ENCODE assay signal across 18 cellular contexts in genomic region chr18:9926223-9926894, GRCh38. TPM values are rescaled to one million over a fixed set of nuclear protein-coding genes. Genes with fewer than 3 reads are reported as not detected.
DNase-seq lines count a peak whose midpoint lies in the region; ATAC-seq, FAIRE-seq and TF ChIP-seq lines count a peak whose summit lies in the region.
"Had no signal": no experiment of that assay in that cellular context is flagged by ENCODE, and none has a peak within 500 bp of the region (broad histone marks: within the 10 kb centered on the region; RNA-seq: fewer than 3 reads in every experiment).

No MANE protein-coding gene starts in this region.

- no peak for FAIRE-seq in small intestine (lab: Jason Lieb, UNC)
- FAIRE-seq: islet of Langerhans had no signal

- no peak for DNase-seq in PC-9
- no peak for DNase-seq in epithelial cell of prostate (ENCODE audit: low read depth, low spot score)
- peak; percentile 6 for DNase-seq in small intestine
- no peak for DNase-seq in sciatic nerve (ENCODE audit: low spot score)
- no peak for DNase-seq in DMS 273 (lab: John Stamatoyannopoulos, UW; ENCODE audit: unreplicated experiment)
- DNase-seq: activated CD4-positive, alpha-beta T cell treated with anti-CD3 and anti-CD28 coated beads, Interleukin-2, amount 10 ng/mL, durations not matched to agents 7 days and 5 days; activated gamma-delta T cell treated with Interleukin-2 at 50 U/mL for 16 hours; CD8-positive, alpha-beta memory T cell; NCI-H1417; NCI-H526; stimulated activated CD4-positive, alpha-beta T cell treated with anti-CD3 and anti-CD28 coated beads, Interleukin-2, amount 100 ng/mL, for 24 hours had no signal

- no peaks in the 10 kb centered on the region for H3K9me2 ChIP-seq in PC-9 (ENCODE audit: insufficient read depth)

- POLR2A ChIA-PET in PC-9 (lab: Charles Lee; ENCODE audit: unreplicated experiment), result interaction anchor here (0.6 kb wide), 1 partner anchor 1939 kb away, joined by 8 read pairs; no protein-coding TSS in a partner anchor

- H3K27ac ChIP-seq in PC-9 (peak overlapping the region; percentile 7; the same call in 1 of the 2 replicates), epithelial cell of prostate (peak overlapping the region; percentile 5), small intestine (ENCODE audit: low read depth in 1 of 2, low read length in 1 of 2) (no peak overlapping the region)
- H3K27ac ChIP-seq: RWPE1 had no signal

- CTCF ChIA-PET in PC-9 (lab: Charles Lee), result no interaction called here

- H3K79me2 ChIP-seq in PC-9 (ENCODE audit: low read depth), result peaks cover 100% of the 10 kb centered on the region

- intact Hi-C loops in PC-9 (cut with micrococcal nuclease; ENCODE audit: unreplicated experiment), result no loop called here
- intact Hi-C loops in sciatic nerve (cut with DNase I), result no loop called here

- H3K36me3 ChIP-seq in PC-9 (ENCODE audit: low read depth) (peaks cover 5% of the 10 kb centered on the region; the same call in 1 of the 2 replicates), small intestine (ENCODE audit: control insufficient read depth in 2 of 2, insufficient read depth in 2 of 2, low read length in 2 of 2) (no peaks in the 10 kb centered on the region)

- peaks cover 22% of the 10 kb centered on the region for H3F3A ChIP-seq in PC-9 (ENCODE audit: insufficient read depth, low read depth)

- peaks cover 35% of the 10 kb centered on the region for H3K4me1 ChIP-seq in PC-9 (replicated peaks; ENCODE audit: insufficient read depth)
- H3K4me1 ChIP-seq in small intestine (ENCODE audit: control insufficient read depth in 2 of 2, insufficient read depth in 1 of 2, low read depth in 1 of 2, low read length in 1 of 2), result peaks cover 4 to 15% of the 10 kb centered on the region in 2 donors

- BruUV-seq in PC-9 (replicated peaks; lab: Mats Ljungman, UMichigan), result no TSS peak

- H2AFZ ChIP-seq in PC-9, result no peak overlapping the region

- WGBS in small intestine, 3 donors, result 38 to 66% (median 57%) methylated on average over 2 of the region's 2 CpGs

- H3K4me2 ChIP-seq in PC-9, result peak overlapping the region; percentile 17

- no peak for TF ChIP-seq CTCF in PC-9 (conservative IDR thresholded peaks at IDR 0.05)

- H3K9me3 ChIP-seq in PC-9 (ENCODE audit: insufficient read depth, low read depth), result no peaks in the 10 kb centered on the region
- no peaks in the 10 kb centered on the region for H3K9me3 ChIP-seq in small intestine (ENCODE audit: control insufficient read depth, low read depth)

- H4K20me1 ChIP-seq in PC-9 (ENCODE audit: insufficient read depth), result peaks cover 92% of the 10 kb centered on the region

- H3K4me3 ChIP-seq in PC-9 (no peak overlapping the region), small intestine (ENCODE audit: low read depth in 1 of 2, low read length in 2 of 2) (no peak overlapping the region)

- no peaks in the 10 kb centered on the region for H3K27me3 ChIP-seq in PC-9 (ENCODE audit: insufficient read depth, low read depth)
- no peaks in the 10 kb centered on the region for H3K27me3 ChIP-seq in small intestine (ENCODE audit: control insufficient read depth in 2 of 2, insufficient read depth in 2 of 2, low read length in 2 of 2)

- peak; percentile 40 for ATAC-seq in GM19351 (IDR thresholded peaks at IDR 0.05; ENCODE audit: unreplicated experiment)
- ATAC-seq in GM18858 (IDR thresholded peaks at IDR 0.05; ENCODE audit: unreplicated experiment), result no peak
- ATAC-seq in sciatic nerve, result no peak

RNA-seq across cellular contexts. Expression of gene VAPA, which starts 12.5 kb away (rescaled TPM):
- total RNA-seq in PC-9 (2021), result 340 and 359 TPM in 2 replicates
- 100 to 1,000 TPM; 129 to 165 (median 161) TPM for polyA plus RNA-seq in small intestine
- total RNA-seq in sciatic nerve, result 184 TPM

RNA-seq across cellular contexts. Expression of gene TXNDC2, which starts 40.6 kb away (rescaled TPM):
- 0.11 TPM in 1 of 2 replicates, not detected in the other for total RNA-seq in PC-9 (2021)
- under 1 TPM in 1 of 3 donors, not detected in 2; 0.03 TPM for polyA plus RNA-seq in small intestine
- total RNA-seq in sciatic nerve, result not detected
- total RNA-seq: activated CD4-positive, alpha-beta T cell treated with anti-CD3 and anti-CD28 coated beads, Interleukin-2, amount 10 ng/mL, durations not matched to agents 7 days and 5 days; CD8-positive, alpha-beta memory T cell; G401; glomerular endothelial cell; mucosa of gallbladder had no signal
- polyA plus RNA-seq: CD8-positive, alpha-beta memory T cell had no signal

Comparison
In these comparisons a context has a peak if more than half of its experiments do, and no peak if none do; other contexts are left out.
1. H3K27ac ChIP-seq: peak in PC-9 (single experiment) and epithelial cell of prostate (single experiment); none in small intestine (0 of 2).